16 cellular contexts compared by ENCODE assay signal in the genomic region with DNA sequence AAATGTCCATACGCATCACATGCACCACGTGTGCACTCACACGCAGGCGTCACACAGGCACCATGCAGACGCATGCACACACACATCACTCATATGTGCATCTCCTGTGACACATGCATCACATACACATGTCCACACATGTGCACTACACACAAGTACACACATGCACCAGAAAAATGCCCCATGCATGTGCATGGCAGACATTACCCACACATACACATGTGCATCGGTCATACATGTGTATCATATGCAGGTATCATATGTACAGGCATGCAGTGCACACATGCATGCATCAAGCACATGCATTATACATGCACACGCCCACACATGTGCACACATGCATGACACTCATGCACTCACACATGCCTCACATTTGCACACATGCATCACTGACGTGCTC. TPM values are rescaled to one million over a fixed set of nuclear protein-coding genes. Genes with fewer than 3 reads are reported as not detected.
"Had no signal": no experiment of that assay in that cellular context is flagged by ENCODE, and none has a peak within 500 bp of the region (broad histone marks: within the 10 kb centered on the region; RNA-seq: fewer than 3 reads in every experiment).

No MANE protein-coding gene starts in this region.

- H3K27me3 Mint-ChIP-seq: activated CD4-positive, alpha-beta T cell treated with anti-CD3 and anti-CD28 coated beads, Interleukin-2, amount 10 ng/mL, durations not matched to agents 7 days and 5 days had no signal

- H3K27ac Mint-ChIP-seq: activated CD4-positive, alpha-beta T cell treated with anti-CD3 and anti-CD28 coated beads, Interleukin-2, amount 10 ng/mL, durations not matched to agents 7 days and 5 days; activated T-helper 2 cell treated with anti-CD3 and anti-CD28 coated beads, Interferon-gamma antibody, Interleukin-2, Interleukin-4, amounts not matched to agents 10 μg/mL and 5 μg/mL and 100 μg/mL, durations not matched to agents 14 hours and 24 hours and 36 hours; memory B cell; stimulated activated naive B cell treated with anti-CD40 and anti-IgM and Interleukin-4, amounts not matched to agents 10 μg/mL and 1 μg/mL and 100 μg/mL, for 72 hours had no signal

- H3K4me1 ChIP-seq: pancreas had no signal

- H3K27ac ChIP-seq: left ventricle myocardium inferior, pancreas had no signal

- H3K36me3 Mint-ChIP-seq: naive thymus-derived CD8-positive, alpha-beta T cell; stimulated activated naive B cell treated with anti-CD40 and anti-IgM and Interleukin-4, amounts not matched to agents 10 μg/mL and 1 μg/mL and 100 μg/mL, for 72 hours had no signal

- H3K36me3 ChIP-seq: left ventricle myocardium inferior, pancreas, tibial artery had no signal

- H3K4me3 ChIP-seq: left ventricle myocardium inferior, pancreas, tibial artery had no signal

- H3K9me3 Mint-ChIP-seq: activated CD4-positive, alpha-beta T cell treated with anti-CD3 and anti-CD28 coated beads, Interleukin-2, amount 10 ng/mL, durations not matched to agents 7 days and 5 days; activated T-helper 2 cell treated with anti-CD3 and anti-CD28 coated beads, Interferon-gamma antibody, Interleukin-2, Interleukin-4, amounts not matched to agents 10 μg/mL and 5 μg/mL and 100 μg/mL, durations not matched to agents 14 hours and 24 hours and 36 hours; naive thymus-derived CD8-positive, alpha-beta T cell had no signal

- ATAC-seq: esophagus mucosa; naive thymus-derived CD8-positive, alpha-beta T cell; stimulated activated naive B cell treated with anti-CD40 and anti-IgM and Interleukin-4, amounts not matched to agents 10 μg/mL and 1 μg/mL and 100 μg/mL, for 72 hours had no signal

- FAIRE-seq: astrocyte, colon, endometrium, keratinocyte, pancreas had no signal

- H3K4me3 Mint-ChIP-seq: activated CD4-positive, alpha-beta T cell treated with anti-CD3 and anti-CD28 coated beads, Interleukin-2, amount 10 ng/mL, durations not matched to agents 7 days and 5 days; memory B cell; naive thymus-derived CD8-positive, alpha-beta T cell; stimulated activated naive B cell treated with anti-CD40 and anti-IgM and Interleukin-4, amounts not matched to agents 10 μg/mL and 1 μg/mL and 100 μg/mL, for 72 hours had no signal

- DNase-seq: activated CD4-positive, alpha-beta T cell treated with anti-CD3 and anti-CD28 coated beads, Interleukin-2, amount 10 ng/mL, durations not matched to agents 7 days and 5 days; activated naive CD4-positive, alpha-beta T cell treated with anti-CD3 and anti-CD28 coated beads, Interleukin-2, amount 50 U/mL, for 16 hours; activated T-cell treated with anti-CD3 and anti-CD28 coated beads, Interleukin-2, amount 50 U/mL, for 1 hour; left ventricle myocardium inferior; stimulated activated CD4-positive, alpha-beta T cell treated with anti-CD3 and anti-CD28 coated beads, Interleukin-2, amount 100 ng/mL, for 48 hours; stimulated activated naive B cell treated with anti-CD40 and anti-IgM and Interleukin-4, amounts not matched to agents 10 μg/mL and 1 μg/mL and 100 μg/mL, for 72 hours had no signal

- H3K4me1 Mint-ChIP-seq: activated CD4-positive, alpha-beta T cell treated with anti-CD3 and anti-CD28 coated beads, Interleukin-2, amount 10 ng/mL, durations not matched to agents 7 days and 5 days; memory B cell; naive thymus-derived CD8-positive, alpha-beta T cell; stimulated activated naive B cell treated with anti-CD40 and anti-IgM and Interleukin-4, amounts not matched to agents 10 μg/mL and 1 μg/mL and 100 μg/mL, for 72 hours had no signal

- H3K27me3 ChIP-seq: pancreas, tibial artery had no signal

- H3K9me3 ChIP-seq: pancreas, tibial artery had no signal

RNA-seq across cellular contexts. Expression of a gene that starts 26.1 kb away (rescaled TPM):
- total RNA-seq: activated CD4-positive, alpha-beta T cell treated with anti-CD3 and anti-CD28 coated beads, Interleukin-2, amount 10 ng/mL, durations not matched to agents 7 days and 5 days; activated T-helper 2 cell treated with anti-CD3 and anti-CD28 coated beads, Interferon-gamma antibody, Interleukin-2, Interleukin-4, amounts not matched to agents 10 μg/mL and 5 μg/mL and 100 μg/mL, durations not matched to agents 14 hours and 24 hours and 36 hours; naive thymus-derived CD8-positive, alpha-beta T cell had no signal
- polyA plus RNA-seq: keratinocyte had no signal
